Comparison of ENCODE assay signal across 9 cellular contexts in the genomic region with DNA sequence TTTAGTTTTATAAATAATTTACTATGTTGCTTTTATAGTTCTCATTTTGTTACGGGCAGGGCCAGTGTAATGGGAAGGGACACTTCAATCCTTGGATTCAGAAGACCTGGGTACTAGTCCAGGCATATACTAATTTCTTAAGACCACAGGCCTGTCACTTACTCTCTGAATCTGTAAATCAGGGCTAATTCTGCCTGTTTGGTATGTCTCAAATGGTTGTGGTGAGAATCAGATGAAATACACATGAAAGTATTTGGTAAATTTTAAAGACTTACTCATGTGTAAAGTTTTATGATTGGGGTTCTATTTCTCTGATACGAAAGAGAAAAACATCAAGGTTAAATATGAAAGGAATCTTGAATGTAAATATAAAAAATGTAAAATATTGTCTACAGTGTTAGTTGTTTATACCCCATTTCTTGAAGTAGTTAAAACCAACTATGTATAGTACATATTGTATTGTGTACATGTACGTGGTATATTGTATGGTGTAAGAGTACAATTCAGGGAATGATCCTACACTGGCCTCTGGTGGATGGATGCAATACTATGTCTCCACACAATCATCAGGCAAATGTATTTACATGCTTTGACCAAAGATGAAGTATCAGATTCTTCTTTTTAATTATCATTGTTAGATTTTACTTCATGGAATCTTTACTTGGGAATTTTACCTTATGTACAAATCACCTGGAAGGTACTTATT. TPM values are rescaled to one million over a fixed set of nuclear protein-coding genes. Genes with fewer than 3 reads are reported as not detected.
DNase-seq lines count a peak whose midpoint lies in the region; ATAC-seq, FAIRE-seq and TF ChIP-seq lines count a peak whose summit lies in the region.
"Had no signal": no experiment of that assay in that cellular context is flagged by ENCODE, and none has a peak within 500 bp of the region (broad histone marks: within the 10 kb centered on the region; RNA-seq: fewer than 3 reads in every experiment).

No MANE protein-coding gene starts in this region.

- no peaks in the 10 kb centered on the region for H3K36me3 ChIP-seq in RWPE2 (ENCODE audit: low read depth)

- peaks cover 27% of the 10 kb centered on the region for H3K27me3 Mint-ChIP-seq in stimulated activated memory B cell treated with anti-CD40 and anti-IgM and Interleukin-4, amounts not matched to agents 10 μg/mL and 1 μg/mL and 100 μg/mL, for 72 hours

- DNase-seq in RWPE2 (ENCODE audit: low spot score) (no peak), frontal cortex (ENCODE audit: low spot score in 2 of 2) (no peak), putamen (ENCODE audit: low spot score) (no peak)
- no peak for DNase-seq in NK-92 treated with Interleukin-12 subunit alpha and Interleukin-12 subunit beta, amount 100 ng/mL, for 24 hours (lab: John Stamatoyannopoulos, UW)

- H3K9me3 Mint-ChIP-seq in stimulated activated memory B cell treated with anti-CD40 and anti-IgM and Interleukin-4, amounts not matched to agents 10 μg/mL and 1 μg/mL and 100 μg/mL, for 72 hours = no peaks in the 10 kb centered on the region

- no peaks in the 10 kb centered on the region for H3K4me1 Mint-ChIP-seq in stimulated activated memory B cell treated with anti-CD40 and anti-IgM and Interleukin-4, amounts not matched to agents 10 μg/mL and 1 μg/mL and 100 μg/mL, for 72 hours

- no peak overlapping the region for H3K4me3 Mint-ChIP-seq in stimulated activated memory B cell treated with anti-CD40 and anti-IgM and Interleukin-4, amounts not matched to agents 10 μg/mL and 1 μg/mL and 100 μg/mL, for 72 hours

- no peak overlapping the region for H3K27ac Mint-ChIP-seq in stimulated activated memory B cell treated with anti-CD40 and anti-IgM and Interleukin-4, amounts not matched to agents 10 μg/mL and 1 μg/mL and 100 μg/mL, for 72 hours

- H3K9me3 ChIP-seq in RWPE2 (ENCODE audit: severe bottlenecking) = no peaks in the 10 kb centered on the region

- H3K4me3 ChIP-seq in RWPE2 (ENCODE audit: severe bottlenecking) = no peak overlapping the region

- peak; percentile 66 for FAIRE-seq in frontal cortex (lab: Jason Lieb, UNC)
- FAIRE-seq: endometrium had no signal

- ATAC-seq in HG03354 (IDR thresholded peaks at IDR 0.05; ENCODE audit: poor library complexity, severe bottlenecking, unreplicated experiment) (peak; percentile 73), RWPE2 (ENCODE audit: low read depth) (peak; percentile 82)
- ATAC-seq in stimulated activated memory B cell treated with anti-CD40 and anti-IgM and Interleukin-4, amounts not matched to agents 10 μg/mL and 1 μg/mL and 100 μg/mL, for 72 hours = no peak

- peak; percentile 65 for TF ChIP-seq CTCF in 22Rv1 (IDR thresholded peaks at IDR 0.05)
- TF ChIP-seq CTCF in GM12873 (IDR thresholded peaks at IDR 0.05; ENCODE audit: insufficient read depth, low read depth, low read length, missing control alignments) = peak; percentile 50
- peak; percentile 74 for TF ChIP-seq CTCF in RWPE2 (IDR thresholded peaks at IDR 0.05; ENCODE audit: poor library complexity, severe bottlenecking)

- H3K27me3 ChIP-seq in RWPE2 (ENCODE audit: insufficient read depth, poor library complexity, severe bottlenecking) = no peaks in the 10 kb centered on the region

- no peaks in the 10 kb centered on the region for H3K36me3 Mint-ChIP-seq in stimulated activated memory B cell treated with anti-CD40 and anti-IgM and Interleukin-4, amounts not matched to agents 10 μg/mL and 1 μg/mL and 100 μg/mL, for 72 hours

- H3K4me1 ChIP-seq in RWPE2 (ENCODE audit: insufficient read depth, poor library complexity, severe bottlenecking) = no peaks in the 10 kb centered on the region

- H3K27ac ChIP-seq in 22Rv1 (no peak overlapping the region), RWPE2 (ENCODE audit: poor library complexity, severe bottlenecking) (no peak overlapping the region)

RNA-seq across cellular contexts. Expression of gene RAG2, which starts 24.5 kb away (rescaled TPM):
- total RNA-seq in frontal cortex = not detected

RNA-seq across cellular contexts. Expression of gene IFTAP, which starts 28.3 kb away (rescaled TPM):
- 51.4 TPM for total RNA-seq in frontal cortex

RNA-seq across cellular contexts. Expression of gene RAG1, which starts 54.8 kb away (rescaled TPM):
- 0.41 TPM for total RNA-seq in frontal cortex
